21 cellular contexts compared by ENCODE assay signal in the genomic region with DNA sequence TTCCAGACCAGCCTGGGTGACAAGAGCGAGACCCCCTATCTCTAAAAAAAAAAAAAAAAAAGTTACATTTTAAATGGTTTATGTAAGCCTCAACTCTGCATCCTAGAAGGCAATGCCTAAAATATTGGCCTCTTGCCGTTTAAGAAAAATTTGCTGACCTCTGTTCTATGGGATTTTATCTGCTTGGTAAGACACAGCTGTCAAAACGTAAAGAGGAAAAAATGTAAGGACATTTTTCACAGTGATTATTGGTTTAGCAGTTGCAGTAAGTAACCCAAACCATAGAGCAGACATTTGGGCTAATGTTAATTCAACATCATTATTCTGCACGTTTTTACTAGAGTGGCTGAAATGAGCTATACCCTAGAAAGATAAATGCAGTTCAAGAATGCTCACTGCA. TPM values are rescaled to one million over a fixed set of nuclear protein-coding genes. Genes with fewer than 3 reads are reported as not detected.
DNase-seq lines count a peak whose midpoint lies in the region; ATAC-seq and TF ChIP-seq lines count a peak whose summit lies in the region.
"Had no signal": no experiment of that assay in that cellular context is flagged by ENCODE, and none has a peak within 500 bp of the region (broad histone marks: within the 10 kb centered on the region; RNA-seq: fewer than 3 reads in every experiment).

No MANE protein-coding gene starts in this region.

- H3K4me1 Mint-ChIP-seq in natural killer cell: peaks cover 0 to 7% of the 10 kb centered on the region in 2 donors
- peaks cover 5 to 6% of the 10 kb centered on the region in 2 donors for H3K4me1 Mint-ChIP-seq in natural killer cell treated with Interleukin-12 subunit alpha and Interleukin-12 subunit beta and Interleukin-15 and Interleukin-18, amount 100 ng/mL, for 72 hours (ENCODE audit: low read depth in 2 of 2)
- peaks cover 9% of the 10 kb centered on the region for H3K4me1 Mint-ChIP-seq in activated CD4-positive, alpha-beta memory T cell treated with anti-CD3 and anti-CD28 coated beads, Interleukin-2, amount 10 ng/mL, durations not matched to agents 7 days and 5 days

- POLR2A ChIA-PET in activated CD4-positive, alpha-beta memory T cell treated with anti-CD3 and anti-CD28 coated beads, Interleukin-2, amount 10 ng/mL, durations not matched to agents 7 days and 5 days (lab: Charles Lee): no interaction called here

- H2AFZ ChIP-seq in hepatocyte: no peak overlapping the region
- H2AFZ ChIP-seq: GM23248 had no signal

- H3K36me3 ChIP-seq in hepatocyte (replicated peaks; ENCODE audit: insufficient read depth, low read depth) (no peaks in the 10 kb centered on the region), ovary (no peaks in the 10 kb centered on the region)

- no peaks in the 10 kb centered on the region for H4K20me1 ChIP-seq in hepatocyte (ENCODE audit: insufficient read depth, poor library complexity, severe bottlenecking)

- intact Hi-C loops in natural killer cell (cut with micrococcal nuclease): no loop called here
- intact Hi-C loops in ovary (cut with DNase I): loop anchor here in 3 of 4 donors (5.0 to 10.0 kb wide), 3 partner anchors 62 to 102 kb away; no protein-coding TSS in a partner anchor

- peak overlapping the region; percentile 36 for H3K27ac ChIP-seq in hepatocyte
- peak overlapping the region; percentile 11 to 95 for H3K27ac ChIP-seq in ovary
- H3K27ac ChIP-seq: GM23248, HL-60 had no signal

- no peaks in the 10 kb centered on the region for H3K36me3 Mint-ChIP-seq in natural killer cell
- H3K36me3 Mint-ChIP-seq in natural killer cell treated with Interleukin-12 subunit alpha and Interleukin-12 subunit beta and Interleukin-15 and Interleukin-18, amount 100 ng/mL, for 72 hours: no peaks in the 10 kb centered on the region
- H3K36me3 Mint-ChIP-seq in activated CD4-positive, alpha-beta memory T cell treated with anti-CD3 and anti-CD28 coated beads, Interleukin-2, amount 10 ng/mL, durations not matched to agents 7 days and 5 days (ENCODE audit: low read depth): no peaks in the 10 kb centered on the region

- H3K9me3 ChIP-seq in hepatocyte (ENCODE audit: low read depth): no peaks in the 10 kb centered on the region
- no peaks in the 10 kb centered on the region for H3K9me3 ChIP-seq in ovary

- 61% methylated on average over 4 of the region's 4 CpGs for WGBS in hepatocyte (ENCODE audit: low lambda C conversion rate, missing lambda C conversion rate)
- whole genome bisulfite sequencing in ovary, 3 donors: 11 to 21% (median 15%) methylated on average over 4 of the region's 4 CpGs

- H3K4me2 ChIP-seq in hepatocyte: peak overlapping the region; percentile 24

- H3K4me3 ChIP-seq in hepatocyte: no peak overlapping the region
- no peak overlapping the region for H3K4me3 ChIP-seq in ovary
- H3K4me3 ChIP-seq: GM23248 had no signal

- H3K9me3 Mint-ChIP-seq in natural killer cell: no peaks in the 10 kb centered on the region
- H3K9me3 Mint-ChIP-seq in natural killer cell treated with Interleukin-12 subunit alpha and Interleukin-12 subunit beta and Interleukin-15 and Interleukin-18, amount 100 ng/mL, for 72 hours: no peaks in the 10 kb centered on the region
- H3K9me3 Mint-ChIP-seq in activated CD4-positive, alpha-beta memory T cell treated with anti-CD3 and anti-CD28 coated beads, Interleukin-2, amount 10 ng/mL, durations not matched to agents 7 days and 5 days: no peaks in the 10 kb centered on the region
- H3K9me3 Mint-ChIP-seq: HFFc6 had no signal

- H3K27me3 Mint-ChIP-seq in natural killer cell (ENCODE audit: low read depth in 2 of 2): peaks cover 33 to 54% of the 10 kb centered on the region in 2 donors
- peaks cover 34 to 46% of the 10 kb centered on the region in 2 donors for H3K27me3 Mint-ChIP-seq in natural killer cell treated with Interleukin-12 subunit alpha and Interleukin-12 subunit beta and Interleukin-15 and Interleukin-18, amount 100 ng/mL, for 72 hours
- peaks cover 50% of the 10 kb centered on the region for H3K27me3 Mint-ChIP-seq in activated CD4-positive, alpha-beta memory T cell treated with anti-CD3 and anti-CD28 coated beads, Interleukin-2, amount 10 ng/mL, durations not matched to agents 7 days and 5 days

- H3K27me3 ChIP-seq in hepatocyte (peaks cover 19% of the 10 kb centered on the region), ovary (no peaks in the 10 kb centered on the region)

- no peaks in the 10 kb centered on the region for H3K9me2 ChIP-seq in hepatocyte (replicated peaks; ENCODE audit: insufficient read depth)

- H3K4me1 ChIP-seq in hepatocyte (ENCODE audit: insufficient read depth): peaks cover 11% of the 10 kb centered on the region
- H3K4me1 ChIP-seq in ovary (ENCODE audit: insufficient read depth): peaks cover 4% of the 10 kb centered on the region

- ATAC-seq in natural killer cell (no peak), left lobe of liver (no peak)
- no peak for ATAC-seq in natural killer cell treated with Interleukin-12 subunit alpha and Interleukin-12 subunit beta and Interleukin-15 and Interleukin-18, amount 100 ng/mL, for 72 hours

- DNase-seq in natural killer cell (no peak), hepatocyte (ENCODE audit: low spot score) (no peak), ovary (no peak), UCSD-AML1 (lab: John Stamatoyannopoulos, UW; ENCODE audit: unreplicated experiment) (no peak), left lobe of liver (ENCODE audit: low spot score) (no peak)
- DNase-seq in natural killer cell treated with Interleukin-12 subunit alpha and Interleukin-12 subunit beta and Interleukin-15 and Interleukin-18, amount 100 ng/mL, for 72 hours (ENCODE audit: low spot score): no peak
- no peak for DNase-seq in activated CD4-positive, alpha-beta memory T cell treated with anti-CD3 and anti-CD28 coated beads, Interleukin-2, amount 10 ng/mL, durations not matched to agents 7 days and 5 days
- DNase-seq: GM23248, H9, HFFc6, KG1, NCI-H1105 treated with DMSO at 0.1 percent for 48 hours, NCI-H2029 treated with DMSO at 0.1 percent for 48 hours, NCI-H226, NCI-H510A treated with DMSO at 0.1 percent for 48 hours, NCI-H774, OCI-M1 had no signal

- H3K27ac Mint-ChIP-seq in natural killer cell: no peak overlapping the region
- H3K27ac Mint-ChIP-seq in natural killer cell treated with Interleukin-12 subunit alpha and Interleukin-12 subunit beta and Interleukin-15 and Interleukin-18, amount 100 ng/mL, for 72 hours: no peak overlapping the region
- no peak overlapping the region for H3K27ac Mint-ChIP-seq in activated CD4-positive, alpha-beta memory T cell treated with anti-CD3 and anti-CD28 coated beads, Interleukin-2, amount 10 ng/mL, durations not matched to agents 7 days and 5 days
- H3K27ac Mint-ChIP-seq: B cell, H9, HFFc6 had no signal

- TF ChIP-seq EP300 in ovary (IDR thresholded peaks at IDR 0.05): no peak

- TF ChIP-seq CTCF in natural killer cell (IDR thresholded peaks at IDR 0.05): no peak
- TF ChIP-seq CTCF in hepatocyte (IDR thresholded peaks at IDR 0.05; ENCODE audit: poor library complexity): no peak
- no peak for TF ChIP-seq CTCF in ovary (IDR thresholded peaks at IDR 0.05)

- peak overlapping the region; percentile 14 for H3K4me3 Mint-ChIP-seq in natural killer cell
- H3K4me3 Mint-ChIP-seq in natural killer cell treated with Interleukin-12 subunit alpha and Interleukin-12 subunit beta and Interleukin-15 and Interleukin-18, amount 100 ng/mL, for 72 hours: no peak overlapping the region
- no peak overlapping the region for H3K4me3 Mint-ChIP-seq in activated CD4-positive, alpha-beta memory T cell treated with anti-CD3 and anti-CD28 coated beads, Interleukin-2, amount 10 ng/mL, durations not matched to agents 7 days and 5 days
- H3K4me3 Mint-ChIP-seq: HFFc6 had no signal

- H3K79me2 ChIP-seq in hepatocyte: peaks cover 2% of the 10 kb centered on the region

- CTCF ChIA-PET in activated CD4-positive, alpha-beta memory T cell treated with anti-CD3 and anti-CD28 coated beads, Interleukin-2, amount 10 ng/mL, durations not matched to agents 7 days and 5 days (lab: Charles Lee): interaction anchor here (0.7 to 4.7 kb wide), 4 partner anchors 8 to 111 kb away, joined by 3 to 60 read pairs (median 4); no protein-coding TSS in a partner anchor

- TF ChIP-seq POLR2A in ovary (IDR thresholded peaks at IDR 0.05): no peak

RNA-seq across cellular contexts. Expression of gene E2F6, which starts 14.4 kb away (rescaled TPM):
- total RNA-seq in natural killer cell (1 to 10 TPM; 4.6 to 9.6 (median 8.3) TPM), hepatocyte (18.3 and 23.1 TPM in 2 replicates), ovary (10 to 100 TPM; 10.5 to 19.6 (median 17.7) TPM), left lobe of liver (5.0 TPM)
- total RNA-seq in natural killer cell treated with Interleukin-12 subunit alpha and Interleukin-12 subunit beta and Interleukin-15 and Interleukin-18, amount 100 ng/mL, for 72 hours: 10 to 100 TPM; 10.8 to 11.6 TPM
- polyA plus RNA-seq in hepatocyte (13.8 and 24.6 TPM in 2 replicates), ovary (10 to 100 TPM in 1 of 2 donors, 1 to 10 TPM in 1; 9.9 to 13.6 TPM)
- 1 to 10 TPM; 5.9 to 6.6 TPM for total RNA-seq in activated CD4-positive, alpha-beta memory T cell treated with anti-CD3 and anti-CD28 coated beads, Interleukin-2, amount 10 ng/mL, durations not matched to agents 7 days and 5 days

RNA-seq across cellular contexts. Expression of gene GREB1, which starts 53.4 kb away (rescaled TPM):
- total RNA-seq in natural killer cell (1 to 10 TPM in 2 of 3 donors, under 1 TPM in 1; 0.85 to 2.5 (median 2.4) TPM), hepatocyte (4.0 and 5.7 TPM in 2 replicates), ovary (100 to 1,000 TPM; 219 to 723 (median 335) TPM), left lobe of liver (22.4 TPM)
- 1 to 10 TPM; 1.1 to 2.2 TPM for total RNA-seq in natural killer cell treated with Interleukin-12 subunit alpha and Interleukin-12 subunit beta and Interleukin-15 and Interleukin-18, amount 100 ng/mL, for 72 hours
- polyA plus RNA-seq in hepatocyte (3.3 and 6.4 TPM in 2 replicates), ovary (100 to 1,000 TPM; 104 to 228 TPM)
- under 1 TPM; 0.13 to 0.33 TPM for total RNA-seq in activated CD4-positive, alpha-beta memory T cell treated with anti-CD3 and anti-CD28 coated beads, Interleukin-2, amount 10 ng/mL, durations not matched to agents 7 days and 5 days
- total RNA-seq: GM23248, HT-29 had no signal
- polyA plus RNA-seq: CD14-positive monocyte, GM23248 had no signal
